In the genomic region with DNA sequence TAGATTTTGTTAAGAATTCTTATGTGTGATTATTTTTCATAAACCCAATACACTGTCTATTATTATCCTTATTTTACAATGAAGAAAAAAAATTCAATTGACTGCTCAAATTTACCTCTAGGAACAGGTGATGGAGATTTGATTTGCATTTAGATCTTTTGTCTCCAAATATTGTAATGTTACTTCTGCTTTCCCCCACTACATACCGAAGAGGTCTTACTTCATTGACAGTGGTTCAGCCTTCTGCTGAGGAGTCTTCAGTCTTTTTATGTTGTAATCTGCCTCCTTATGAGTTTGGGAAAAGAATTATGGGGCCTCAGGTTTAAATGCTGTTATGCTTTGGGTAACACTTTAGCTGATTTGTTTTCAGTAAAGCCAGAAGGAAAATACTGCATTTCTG, we compare ENCODE assay signal across 20 cellular contexts.
"Had no signal": no experiment of that assay in that cellular context is flagged by ENCODE, and none has a peak within 500 bp of the region (broad histone marks: within the 10 kb centered on the region; RNA-seq: fewer than 3 reads in every experiment).

No MANE protein-coding gene starts in this region.

- ATAC-seq: activated naive CD8-positive, alpha-beta T cell treated with anti-CD3 and anti-CD28 coated beads, Interleukin-2, amount 50 U/mL, for 24 hours; activated T-cell treated with anti-CD3 and anti-CD28 coated beads, Interleukin-2, amount 50 U/mL, for 72 hours; left colon; mucosa of descending colon; sciatic nerve; stimulated activated naive B cell treated with anti-CD40 and anti-IgM and Interleukin-4, amounts not matched to agents 10 μg/mL and 1 μg/mL and 100 μg/mL, for 72 hours; WTC11 had no signal

- DNase-seq: activated CD4-positive, alpha-beta memory T cell treated with anti-CD3 and anti-CD28 coated beads for 36 hours; activated CD4-positive, alpha-beta T cell treated with anti-CD3 and anti-CD28 coated beads for 4 hours; activated effector memory CD4-positive, alpha-beta T cell treated with anti-CD3 and anti-CD28 coated beads, Interleukin-2, amount 50 U/mL, for 16 hours; activated naive CD4-positive, alpha-beta T cell treated with anti-CD3 and anti-CD28 coated beads, Interleukin-2, amount 10 ng/mL, durations not matched to agents 7 days and 5 days; activated naive CD8-positive, alpha-beta T cell treated with anti-CD3 and anti-CD28 coated beads, Interleukin-2, amount 50 U/mL, for 24 hours; activated T-cell treated with anti-CD3 and anti-CD28 coated beads, Interleukin-2, amount 50 U/mL, for 72 hours; effector CD4-positive, alpha-beta T cell; foreskin fibroblast; left colon; mesendoderm; mucosa of descending colon; occipital lobe; posterior cingulate gyrus; stimulated activated CD4-positive, alpha-beta T cell treated with anti-CD3 and anti-CD28 coated beads, Interleukin-15, amount 100 ng/mL, for 24 hours; stimulated activated CD8-positive, alpha-beta memory T cell treated with anti-CD3 and anti-CD28 coated beads, Interleukin-4, amount 100 ng/mL, for 48 hours; stimulated activated naive B cell treated with anti-CD40 and anti-IgM and Interleukin-4, amounts not matched to agents 10 μg/mL and 1 μg/mL and 100 μg/mL, for 72 hours; transverse colon had no signal

- H3K4me3 Mint-ChIP-seq: activated CD4-positive, alpha-beta memory T cell treated with anti-CD3 and anti-CD28 coated beads for 36 hours; activated naive CD4-positive, alpha-beta T cell treated with anti-CD3 and anti-CD28 coated beads, Interleukin-2, amount 10 ng/mL, durations not matched to agents 7 days and 5 days; activated naive CD8-positive, alpha-beta T cell treated with anti-CD3 and anti-CD28 coated beads, Interleukin-2, amount 50 U/mL, for 24 hours; activated T-cell treated with anti-CD3 and anti-CD28 coated beads, Interleukin-2, amount 50 U/mL, for 72 hours; neural crest cell; stimulated activated naive B cell treated with anti-CD40 and anti-IgM and Interleukin-4, amounts not matched to agents 10 μg/mL and 1 μg/mL and 100 μg/mL, for 72 hours; WTC11 had no signal

- H3K27ac Mint-ChIP-seq: activated CD4-positive, alpha-beta memory T cell treated with anti-CD3 and anti-CD28 coated beads for 36 hours; activated naive CD4-positive, alpha-beta T cell treated with anti-CD3 and anti-CD28 coated beads, Interleukin-2, amount 10 ng/mL, durations not matched to agents 7 days and 5 days; activated naive CD8-positive, alpha-beta T cell treated with anti-CD3 and anti-CD28 coated beads, Interleukin-2, amount 50 U/mL, for 24 hours; activated T-cell treated with anti-CD3 and anti-CD28 coated beads, Interleukin-2, amount 50 U/mL, for 72 hours; stimulated activated naive B cell treated with anti-CD40 and anti-IgM and Interleukin-4, amounts not matched to agents 10 μg/mL and 1 μg/mL and 100 μg/mL, for 72 hours; WTC11 had no signal

- H3K9me3 Mint-ChIP-seq: activated CD4-positive, alpha-beta memory T cell treated with anti-CD3 and anti-CD28 coated beads for 36 hours; activated naive CD4-positive, alpha-beta T cell treated with anti-CD3 and anti-CD28 coated beads, Interleukin-2, amount 10 ng/mL, durations not matched to agents 7 days and 5 days; activated naive CD8-positive, alpha-beta T cell treated with anti-CD3 and anti-CD28 coated beads, Interleukin-2, amount 50 U/mL, for 24 hours; activated T-cell treated with anti-CD3 and anti-CD28 coated beads, Interleukin-2, amount 50 U/mL, for 72 hours; neural crest cell; stimulated activated naive B cell treated with anti-CD40 and anti-IgM and Interleukin-4, amounts not matched to agents 10 μg/mL and 1 μg/mL and 100 μg/mL, for 72 hours; WTC11 had no signal

- H3K27me3 Mint-ChIP-seq: activated CD4-positive, alpha-beta memory T cell treated with anti-CD3 and anti-CD28 coated beads for 36 hours; activated naive CD4-positive, alpha-beta T cell treated with anti-CD3 and anti-CD28 coated beads, Interleukin-2, amount 10 ng/mL, durations not matched to agents 7 days and 5 days; activated naive CD8-positive, alpha-beta T cell treated with anti-CD3 and anti-CD28 coated beads, Interleukin-2, amount 50 U/mL, for 24 hours; stimulated activated naive B cell treated with anti-CD40 and anti-IgM and Interleukin-4, amounts not matched to agents 10 μg/mL and 1 μg/mL and 100 μg/mL, for 72 hours had no signal

- H3K36me3 Mint-ChIP-seq: WTC11 had no signal
